Comparison of ENCODE assay signal across 11 cellular contexts in genomic region chr6:168031411-168032382, GRCh38. TPM values are rescaled to one million over a fixed set of nuclear protein-coding genes. Genes with fewer than 3 reads are reported as not detected.
DNase-seq lines count a peak whose midpoint lies in the region; ATAC-seq and TF ChIP-seq lines count a peak whose summit lies in the region.
"Had no signal": no experiment of that assay in that cellular context is flagged by ENCODE, and none has a peak within 500 bp of the region (broad histone marks: within the 10 kb centered on the region; RNA-seq: fewer than 3 reads in every experiment).

No MANE protein-coding gene starts in this region.

- H3K4me3 ChIP-seq in gastrocnemius medialis (no peak overlapping the region), BE2C (ENCODE audit: low read depth, low read length) (no peak overlapping the region)

- in situ Hi-C loops in gastrocnemius medialis (cut with MboI; ENCODE audit: low sequenced_read_pairs in 4 of 4) = no loop called here

- intact Hi-C loops in Right ventricle myocardium superior (cut with DNase I) (loop anchor here (10.0 kb wide), 1 partner anchor 67 kb away; no protein-coding TSS in a partner anchor), gastrocnemius medialis (cut with DNase I; ENCODE audit: low total_unique reads) (no loop called here)

- H3K36me3 ChIP-seq in gastrocnemius medialis (no peaks in the 10 kb centered on the region), BE2C (no peaks in the 10 kb centered on the region)

- peaks cover 0 to 6% (median 0%) of the 10 kb centered on the region in 3 donors for H3K27me3 ChIP-seq in gastrocnemius medialis
- no peaks in the 10 kb centered on the region for H3K27me3 ChIP-seq in BE2C

- H3K4me1 ChIP-seq in gastrocnemius medialis (peaks cover 4 to 23% of the 10 kb centered on the region in 2 donors), BE2C (no peaks in the 10 kb centered on the region)

- DNase-seq in ELF-1 (ENCODE audit: low read depth, low spot score) (peak; percentile 2), SKM-1 treated with dmso at 0.1 percent for 144 hours (lab: John Stamatoyannopoulos, UW; ENCODE audit: unreplicated experiment) (peak; percentile 14), Right ventricle myocardium superior (peak; percentile 69), gastrocnemius medialis (no peak), BE2C (no peak), NCI-H2029 treated with DMSO at 0.1 percent for 48 hours (lab: John Stamatoyannopoulos, UW) (no peak), HPDE6-E6E7 (ENCODE audit: extremely low spot score) (no peak)
- DNase-seq: DMS153, H9 had no signal

- TF ChIP-seq CTCF in gastrocnemius medialis (IDR thresholded peaks at IDR 0.05 in 4 of 5, conservative IDR thresholded peaks at IDR 0.05 in 1 of 5) (no peak), BE2C (IDR thresholded peaks at IDR 0.05; ENCODE audit: low read depth, low read length) (no peak)

- TF ChIP-seq POLR2A in gastrocnemius medialis (IDR thresholded peaks at IDR 0.05) = no peak

- no peaks in the 10 kb centered on the region for H3K9me3 ChIP-seq in gastrocnemius medialis
- H3K9me3 ChIP-seq in BE2C = no peaks in the 10 kb centered on the region

- peak overlapping the region; percentile 57 to 78 (median 74) for H3K27ac ChIP-seq in gastrocnemius medialis

- ATAC-seq in Right ventricle myocardium superior (ENCODE audit: poor library complexity) (peak; percentile 46), gastrocnemius medialis (peak in 1 of 2 donors; percentile 17), GM18511 (IDR thresholded peaks at IDR 0.05; ENCODE audit: unreplicated experiment) (no peak)

RNA-seq across cellular contexts. Expression of gene KIF25, which starts 34.2 kb away (rescaled TPM):
- total RNA-seq in Right ventricle myocardium superior (0.35 TPM), gastrocnemius medialis (1 to 10 TPM in 1 of 4 donors, under 1 TPM in 1, not detected in 2; 0.16 to 1.0 TPM)
- polyA plus RNA-seq in BE2C (2012; ENCODE audit: insufficient read depth, insufficient read length, low read depth) = 0.28 TPM
- total RNA-seq: T-helper 2 cell treated with Interferon-gamma antibody and Interleukin-4, amounts not matched to agents 100 ng/mL and 5 ng/mL, for 36 hours had no signal

RNA-seq across cellular contexts. Expression of gene FRMD1, which starts 47.3 kb away (rescaled TPM):
- total RNA-seq in Right ventricle myocardium superior (1.0 TPM), gastrocnemius medialis (under 1 TPM in 2 of 4 donors, not detected in 2; 0.04 to 0.12 TPM)
- polyA plus RNA-seq in BE2C (2012; ENCODE audit: insufficient read depth, insufficient read length, low read depth) = not detected
- total RNA-seq: H9; T-helper 2 cell treated with Interferon-gamma antibody and Interleukin-4, amounts not matched to agents 100 ng/mL and 5 ng/mL, for 36 hours had no signal

Comparison
In these comparisons a context has a peak if more than half of its experiments do, and no peak if none do; other contexts are left out.
1. DNase-seq: peak in ELF-1 (single experiment), SKM-1 treated with dmso at 0.1 percent for 144 hours (single experiment) and Right ventricle myocardium superior (single experiment); none in gastrocnemius medialis (0 of 2), BE2C (single experiment), NCI-H2029 treated with DMSO at 0.1 percent for 48 hours (single experiment) and HPDE6-E6E7 (single experiment).